In genomic region chr17:40361925-40362695, GRCh38 we compare ENCODE assay signal across 1 cellular context.
TF ChIP-seq lines count a peak whose summit lies in the region.

No MANE protein-coding gene starts in this region.

TF ChIP-seq in liver, 16 proteins besides CTCF, POLR2A, EP300 and RAD21 (continued from another document):
- TF ChIP-seq JUND (IDR thresholded peaks at IDR 0.05) (no peak), REST (IDR thresholded peaks at IDR 0.05) (no peak), SP1 (IDR thresholded peaks at IDR 0.05) (no peak), EGR1 (IDR thresholded peaks at IDR 0.05; ENCODE audit: low read depth in 2 of 2) (no peak), TAF1 (conservative IDR thresholded peaks at IDR 0.05) (no peak), FOXA1 (IDR thresholded peaks at IDR 0.05) (no peak), NR2F2 (IDR thresholded peaks at IDR 0.05) (no peak), HNF4G (IDR thresholded peaks at IDR 0.05) (no peak)
